ENCODE assay signal across 8 cellular contexts in genomic region chr16:86554917-86555762, GRCh38. TPM values are rescaled to one million over a fixed set of nuclear protein-coding genes. Genes with fewer than 3 reads are reported as not detected.
DNase-seq lines count a peak whose midpoint lies in the region; ATAC-seq and TF ChIP-seq lines count a peak whose summit lies in the region.

TSS of gene MTHFSD (minus strand) at chr16:86555235. CDS start at chr16:86555184, 51 bp downstream.

- TF ChIP-seq EP300 in suprapubic skin (IDR thresholded peaks at IDR 0.05) = no peak

- ATAC-seq in SK-N-SH treated with all-trans-retinoic acid at 6 μM for 48 hours = peak; percentile 93
- ATAC-seq in omental fat pad (ENCODE audit: low FRiP score) = peak; percentile 96

- TF ChIP-seq CTCF in HFFc6 (IDR thresholded peaks at IDR 0.05) (0 out of 2 replicates have a peak, but pooled peaks have one; percentile 26), NB4 (IDR thresholded peaks at IDR 0.05; ENCODE audit: low read depth, low read length) (no peak), omental fat pad (IDR thresholded peaks at IDR 0.05) (no peak), suprapubic skin (IDR thresholded peaks at IDR 0.05) (no peak)

- peak; percentile 78 for TF ChIP-seq POLR2A in NB4 (IDR thresholded peaks at IDR 0.05; ENCODE audit: extremely low read depth, insufficient read length)
- peak in 1 of 2 donors; percentile 59 for TF ChIP-seq POLR2A in suprapubic skin (IDR thresholded peaks at IDR 0.05)

- H3K27me3 Mint-ChIP-seq in HFFc6 (ENCODE audit: insufficient read depth) = peaks cover 11% of the 10 kb centered on the region

- peaks cover 25% of the 10 kb centered on the region for H3K36me3 ChIP-seq in suprapubic skin

- peaks cover 32% of the 10 kb centered on the region for H3K4me1 Mint-ChIP-seq in HFFc6 (ENCODE audit: low read depth)

- peaks cover 6% of the 10 kb centered on the region; the same call in 1 of the 2 replicates for H3K9me3 Mint-ChIP-seq in HFFc6

- 4% methylated on average over 45 of the region's 71 CpGs for WGBS in suprapubic skin

- peak within 1 kb of the TSS; percentile 100 for H3K4me3 ChIP-seq in GM08714 (ENCODE audit: low read length)
- H3K4me3 ChIP-seq in NB4 (ENCODE audit: low read depth, low read length) = peak within 1 kb of the TSS; percentile 97
- peak within 1 kb of the TSS; percentile 100 for H3K4me3 ChIP-seq in suprapubic skin

- peak within 1 kb of the TSS; percentile 89 for H3K27ac ChIP-seq in suprapubic skin

- peak within 1 kb of the TSS; percentile 91 for H3K4me3 Mint-ChIP-seq in HFFc6

- H3K4me1 ChIP-seq in suprapubic skin = peaks cover 29% of the 10 kb centered on the region

- DNase-seq in HFFc6 (peak; percentile 86), NB4 (ENCODE audit: low read depth) (peak; percentile 93), glomerular endothelial cell (ENCODE audit: extremely low read depth, low read depth, low spot score) (no peak), omental fat pad (ENCODE audit: low spot score) (peak; percentile 79), suprapubic skin (ENCODE audit: low spot score in 2 of 2) (peak; percentile 94 to 95)
- peak; percentile 95 for DNase-seq in activated naive CD4-positive, alpha-beta T cell treated with anti-CD3 and anti-CD28 coated beads, Interleukin-2, amount 50 U/mL, for 16 hours

- peak within 1 kb of the TSS; percentile 93 for H3K27ac Mint-ChIP-seq in HFFc6

- no peaks in the 10 kb centered on the region for H3K9me3 ChIP-seq in suprapubic skin

- peaks cover 5% of the 10 kb centered on the region for H3K27me3 ChIP-seq in suprapubic skin

- H3K36me3 Mint-ChIP-seq in HFFc6 (ENCODE audit: low read depth) = peaks cover 13% of the 10 kb centered on the region

TF ChIP-seq in SK-N-SH treated with all-trans-retinoic acid at 6 μM for 48 hours, 23 proteins besides CTCF, POLR2A, EP300 and RAD21:
- TF ChIP-seq ZNF8 (CRISPR knock-in tag; IDR thresholded peaks at IDR 0.05) = no peak
- TF ChIP-seq PATZ1 (CRISPR knock-in tag; IDR thresholded peaks at IDR 0.05; ENCODE audit: borderline replicate concordance) = peak; percentile 57; the same call in 1 of the 2 replicates
- TF ChIP-seq ARNTL (CRISPR knock-in tag; IDR thresholded peaks at IDR 0.05; ENCODE audit: borderline replicate concordance, low read depth) = no peak
- peak; percentile 57; the same call in 1 of the 2 replicates for TF ChIP-seq CSRNP3 (CRISPR knock-in tag; IDR thresholded peaks at IDR 0.05)
- TF ChIP-seq PPARA (CRISPR knock-in tag; IDR thresholded peaks at IDR 0.05; ENCODE audit: borderline replicate concordance) = no peak
- no peak for TF ChIP-seq CREB5 (CRISPR knock-in tag; IDR thresholded peaks at IDR 0.05; ENCODE audit: low read depth)
- no peak for TF ChIP-seq ZFP30 (CRISPR knock-in tag; IDR thresholded peaks at IDR 0.05)
- TF ChIP-seq ZNF70 (CRISPR knock-in tag; IDR thresholded peaks at IDR 0.05) = peak; percentile 77
- peak; percentile 81 for TF ChIP-seq GLIS3 (CRISPR knock-in tag; IDR thresholded peaks at IDR 0.05)
- TF ChIP-seq POU6F1 (CRISPR knock-in tag; IDR thresholded peaks at IDR 0.05; ENCODE audit: borderline replicate concordance, low read depth) = no peak

RNA-seq across cellular contexts. Expression of gene MTHFSD, which starts in this region (rescaled TPM):
- total RNA-seq in HFFc6 (2021; fragmentation: NEBNext Ultra II Directional; extraction: Animal tissue kit (Norgen Biotek cat#: 25700)) = 10 to 100 TPM; 16.8 to 18.6 (median 17.0) TPM
- total RNA-seq in glomerular endothelial cell (10.1 and 19.2 TPM in 2 replicates), omental fat pad (10 to 100 TPM in 1 of 4 donors, 1 to 10 TPM in 3; 6.4 to 20.2 (median 9.1) TPM), suprapubic skin (10 to 100 TPM; 12.4 to 43.4 (median 18.8) TPM)
